Comparison of ENCODE assay signal across 23 cellular contexts in the genomic region with DNA sequence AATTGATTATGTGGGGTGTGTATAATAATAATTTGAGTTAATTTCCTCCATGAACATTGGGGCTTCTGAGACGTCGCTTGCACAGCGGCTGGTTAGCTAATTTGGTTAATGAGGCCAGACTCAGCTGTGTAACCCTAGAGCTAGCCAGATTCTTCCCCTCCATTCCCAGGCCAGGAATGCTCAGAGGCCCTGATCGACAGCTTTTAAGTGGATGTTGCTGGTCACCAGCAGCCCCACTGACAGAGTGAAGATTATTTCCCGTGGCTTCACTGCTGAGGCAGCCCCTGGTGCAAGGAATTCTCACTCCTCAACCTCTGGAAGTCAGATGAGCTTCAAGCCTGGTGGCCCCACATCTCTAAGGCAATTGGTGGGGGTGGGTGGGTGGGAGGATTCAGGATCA. TPM values are rescaled to one million over a fixed set of nuclear protein-coding genes. Genes with fewer than 3 reads are reported as not detected.
"Had no signal": no experiment of that assay in that cellular context is flagged by ENCODE, and none has a peak within 500 bp of the region (broad histone marks: within the 10 kb centered on the region; RNA-seq: fewer than 3 reads in every experiment).

No MANE protein-coding gene starts in this region.

- H3K4me1 ChIP-seq: breast epithelium, colonic mucosa, esophagus muscularis mucosa, gastrocnemius medialis, lower lobe of right lung had no signal

- H3K4me3 Mint-ChIP-seq: activated naive CD8-positive, alpha-beta T cell treated with anti-CD3 and anti-CD28 coated beads for 36 hours; effector memory CD8-positive, alpha-beta T cell; naive B cell; T-helper 17 cell had no signal

- H3K36me3 ChIP-seq: breast epithelium, colonic mucosa, esophagus muscularis mucosa, gastrocnemius medialis, lower lobe of right lung, thoracic aorta, upper lobe of left lung had no signal

- H3K27ac Mint-ChIP-seq: activated naive CD8-positive, alpha-beta T cell treated with anti-CD3 and anti-CD28 coated beads for 36 hours; effector memory CD8-positive, alpha-beta T cell; naive B cell had no signal

- H3K9me3 ChIP-seq: breast epithelium, colonic mucosa, esophagus muscularis mucosa, gastrocnemius medialis, lower lobe of right lung, thoracic aorta, upper lobe of left lung had no signal

- DNase-seq: activated CD4-positive, alpha-beta T cell treated with anti-CD3 and anti-CD28 coated beads for 4 hours; activated CD4-positive, alpha-beta T cell treated with anti-CD3 and anti-CD28 coated beads, Interleukin-2, amount 50 U/mL, for 48 hours; activated CD4-positive, CD25-positive, alpha-beta regulatory T cell; activated naive CD4-positive, alpha-beta T cell treated with Interleukin-2 at 50 U/mL for 16 hours; activated naive CD8-positive, alpha-beta T cell treated with anti-CD3 and anti-CD28 coated beads for 36 hours; activated T-cell treated with anti-CD3 and anti-CD28 coated beads, Interleukin-2, amount 50 U/mL, for 48 hours; colonic mucosa; dorsolateral prefrontal cortex; effector memory CD8-positive, alpha-beta T cell; gastrocnemius medialis; head of caudate nucleus; hypothalamus; lower lobe of right lung; naive B cell; posterior cingulate gyrus; stimulated activated CD4-positive, alpha-beta T cell treated with anti-CD3 and anti-CD28 coated beads, Interleukin-4, amount 100 ng/mL, for 24 hours; stimulated activated naive CD4-positive, alpha-beta T cell treated with Interleukin-2 at 50 U/mL for 16 hours; T-helper 17 cell; upper lobe of left lung had no signal

- H3K9me3 Mint-ChIP-seq: activated naive CD8-positive, alpha-beta T cell treated with anti-CD3 and anti-CD28 coated beads for 36 hours; effector memory CD8-positive, alpha-beta T cell; naive B cell had no signal

- ATAC-seq: effector memory CD8-positive, alpha-beta T cell; gastrocnemius medialis; lower lobe of right lung; T-helper 17 cell had no signal

- H3K27me3 ChIP-seq: breast epithelium, colonic mucosa, dorsolateral prefrontal cortex, esophagus muscularis mucosa, gastrocnemius medialis, upper lobe of left lung had no signal

- H3K36me3 Mint-ChIP-seq: activated naive CD8-positive, alpha-beta T cell treated with anti-CD3 and anti-CD28 coated beads for 36 hours; naive B cell had no signal

- H3K4me3 ChIP-seq: breast epithelium, colonic mucosa, dorsolateral prefrontal cortex, esophagus muscularis mucosa, gastrocnemius medialis, lower lobe of right lung, thoracic aorta, upper lobe of left lung had no signal

- H3K4me1 Mint-ChIP-seq: activated naive CD8-positive, alpha-beta T cell treated with anti-CD3 and anti-CD28 coated beads for 36 hours; naive B cell had no signal

- H3K27ac ChIP-seq: breast epithelium, colonic mucosa, dorsolateral prefrontal cortex, esophagus muscularis mucosa, gastrocnemius medialis, lower lobe of right lung, thoracic aorta, upper lobe of left lung had no signal

RNA-seq across cellular contexts. Expression of a gene that starts 12.4 kb away (rescaled TPM):
- polyA plus RNA-seq: neural cell had no signal
